Comparison of ENCODE assay signal across 1 cellular context in genomic region chr19:13880059-13880672, GRCh38.
TF ChIP-seq lines count a peak whose summit lies in the region.

No MANE protein-coding gene starts in this region.

TF ChIP-seq in GM12878, 131 proteins besides CTCF, POLR2A, EP300 and RAD21 (continued from another document):
- TF ChIP-seq TCF3 (IDR thresholded peaks at IDR 0.05; ENCODE audit: borderline replicate concordance, insufficient read depth, low read depth, low read length) (no peak), IKZF2 (IDR thresholded peaks at IDR 0.05) (peak; percentile 40 to 58), KLF5 (IDR thresholded peaks at IDR 0.05; ENCODE audit: partially characterized antibody) (peak; percentile 85), CREB1 (IDR thresholded peaks at IDR 0.05; ENCODE audit: low read depth) (peak; percentile 90), EGR1 (IDR thresholded peaks at IDR 0.05; ENCODE audit: borderline replicate concordance in 1 of 2, low read depth in 2 of 2, low read length in 2 of 2) (no peak), CBX3 (IDR thresholded peaks at IDR 0.05; ENCODE audit: borderline replicate concordance, low read depth) (no peak), GABPA (IDR thresholded peaks at IDR 0.05; ENCODE audit: low read depth) (no peak), NR2C2 (IDR thresholded peaks at IDR 0.05; ENCODE audit: borderline replicate concordance, control insufficient read depth, insufficient read length, low read depth) (no peak), NFXL1 (IDR thresholded peaks at IDR 0.05; ENCODE audit: borderline replicate concordance) (no peak), RELA (IDR thresholded peaks at IDR 0.05; ENCODE audit: borderline replicate concordance, partially characterized antibody) (peak; percentile 78), NR2F1 (conservative IDR thresholded peaks at IDR 0.05) (0 out of 2 replicates have a peak, but pooled peaks have one; percentile 43), MXI1 (IDR thresholded peaks at IDR 0.05; ENCODE audit: low read depth, low read length) (no peak), JUND (IDR thresholded peaks at IDR 0.05; ENCODE audit: low read depth, low read length) (peak; percentile 82), BCLAF1 (IDR thresholded peaks at IDR 0.05) (no peak), MAX (IDR thresholded peaks at IDR 0.05; ENCODE audit: low read depth, low read length) (no peak)
- TF ChIP-seq, protein P1, sequence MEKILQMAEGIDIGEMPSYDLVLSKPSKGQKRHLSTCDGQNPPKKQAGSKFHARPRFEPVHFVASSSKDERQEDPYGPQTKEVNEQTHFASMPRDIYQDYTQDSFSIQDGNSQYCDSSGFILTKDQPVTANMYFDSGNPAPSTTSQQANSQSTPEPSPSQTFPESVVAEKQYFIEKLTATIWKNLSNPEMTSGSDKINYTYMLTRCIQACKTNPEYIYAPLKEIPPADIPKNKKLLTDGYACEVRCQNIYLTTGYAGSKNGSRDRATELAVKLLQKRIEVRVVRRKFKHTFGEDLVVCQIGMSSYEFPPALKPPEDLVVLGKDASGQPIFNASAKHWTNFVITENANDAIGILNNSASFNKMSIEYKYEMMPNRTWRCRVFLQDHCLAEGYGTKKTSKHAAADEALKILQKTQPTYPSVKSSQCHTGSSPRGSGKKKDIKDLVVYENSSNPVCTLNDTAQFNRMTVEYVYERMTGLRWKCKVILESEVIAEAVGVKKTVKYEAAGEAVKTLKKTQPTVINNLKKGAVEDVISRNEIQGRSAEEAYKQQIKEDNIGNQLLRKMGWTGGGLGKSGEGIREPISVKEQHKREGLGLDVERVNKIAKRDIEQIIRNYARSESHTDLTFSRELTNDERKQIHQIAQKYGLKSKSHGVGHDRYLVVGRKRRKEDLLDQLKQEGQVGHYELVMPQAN (conservative IDR thresholded peaks at IDR 0.05): no peak
- TF ChIP-seq, protein P2, sequence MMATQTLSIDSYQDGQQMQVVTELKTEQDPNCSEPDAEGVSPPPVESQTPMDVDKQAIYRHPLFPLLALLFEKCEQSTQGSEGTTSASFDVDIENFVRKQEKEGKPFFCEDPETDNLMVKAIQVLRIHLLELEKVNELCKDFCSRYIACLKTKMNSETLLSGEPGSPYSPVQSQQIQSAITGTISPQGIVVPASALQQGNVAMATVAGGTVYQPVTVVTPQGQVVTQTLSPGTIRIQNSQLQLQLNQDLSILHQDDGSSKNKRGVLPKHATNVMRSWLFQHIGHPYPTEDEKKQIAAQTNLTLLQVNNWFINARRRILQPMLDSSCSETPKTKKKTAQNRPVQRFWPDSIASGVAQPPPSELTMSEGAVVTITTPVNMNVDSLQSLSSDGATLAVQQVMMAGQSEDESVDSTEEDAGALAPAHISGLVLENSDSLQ (IDR thresholded peaks at IDR 0.05): 0 out of 2 replicates have a peak, but pooled peaks have one; percentile 26
TF ChIP-seq in GM12878: peak in this region for 48.
